ENCODE assay signal across 8 cellular contexts in the genomic region with DNA sequence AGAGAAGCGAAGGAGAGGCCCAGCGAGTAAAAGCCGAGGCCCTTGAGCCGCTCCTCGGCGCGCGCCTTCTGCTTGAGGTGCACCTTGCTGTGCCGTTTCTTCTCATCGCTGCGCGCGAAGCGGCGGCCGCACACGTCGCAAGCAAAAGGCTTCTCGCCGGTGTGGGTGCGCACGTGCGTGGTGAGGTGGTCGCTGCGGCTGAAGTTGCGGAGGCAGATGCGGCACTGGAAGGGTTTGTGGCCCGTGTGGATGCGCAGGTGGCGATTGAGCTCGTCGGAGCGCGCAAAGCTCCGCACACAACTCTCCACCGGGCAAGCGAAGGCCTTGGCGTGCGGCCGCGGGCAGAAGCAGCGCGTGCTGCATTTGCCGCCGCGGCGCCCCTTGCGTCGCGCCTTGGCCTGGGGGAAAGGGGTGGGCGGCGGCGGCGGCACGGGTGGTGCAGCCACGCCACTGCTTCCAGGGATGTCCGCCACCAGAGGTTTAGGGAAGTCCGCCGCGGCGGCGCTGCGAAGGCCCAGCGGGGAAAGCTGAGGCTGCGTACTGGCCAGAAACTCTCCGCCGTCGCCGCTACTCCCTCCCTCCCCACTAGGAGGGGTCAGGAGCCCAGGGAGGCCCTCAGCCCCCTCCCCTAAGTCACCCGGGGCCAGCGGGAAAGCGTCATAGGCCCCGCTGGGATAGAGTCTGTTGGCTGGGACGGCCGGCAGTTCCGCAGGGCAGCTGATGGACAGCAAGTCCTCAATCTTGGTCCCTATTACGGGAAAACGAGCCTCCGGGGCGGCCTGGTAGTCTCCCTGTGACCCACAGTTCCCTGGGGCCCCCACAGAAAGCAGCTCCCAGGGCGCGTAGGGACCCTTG. TPM values are rescaled to one million over a fixed set of nuclear protein-coding genes. Genes with fewer than 3 reads are reported as not detected.
DNase-seq lines count a peak whose midpoint lies in the region; ATAC-seq, FAIRE-seq and TF ChIP-seq lines count a peak whose summit lies in the region.

No MANE protein-coding gene starts in this region.

- peak overlapping the region; percentile 37 for H3K4me3 ChIP-seq in fibroblast of the aortic adventitia (ENCODE audit: low read depth, low read length)

- FAIRE-seq in frontal cortex (lab: Jason Lieb, UNC) (no peak), GM19239 (lab: Jason Lieb, UNC) (no peak)

- H3K27me3 Mint-ChIP-seq in stimulated activated memory B cell treated with anti-CD40 and anti-IgM and Interleukin-4, amounts not matched to agents 10 μg/mL and 1 μg/mL and 100 μg/mL, for 72 hours: peaks cover 38% of the 10 kb centered on the region

- peak overlapping the region; percentile 51 for H3K27ac Mint-ChIP-seq in stimulated activated memory B cell treated with anti-CD40 and anti-IgM and Interleukin-4, amounts not matched to agents 10 μg/mL and 1 μg/mL and 100 μg/mL, for 72 hours

- ATAC-seq in stimulated activated memory B cell treated with anti-CD40 and anti-IgM and Interleukin-4, amounts not matched to agents 10 μg/mL and 1 μg/mL and 100 μg/mL, for 72 hours: no peak

- no peak for TF ChIP-seq CTCF in fibroblast of the aortic adventitia (IDR thresholded peaks at IDR 0.05; ENCODE audit: insufficient read depth, low read length)

- no peaks in the 10 kb centered on the region for H3K9me3 Mint-ChIP-seq in stimulated activated memory B cell treated with anti-CD40 and anti-IgM and Interleukin-4, amounts not matched to agents 10 μg/mL and 1 μg/mL and 100 μg/mL, for 72 hours

- DNase-seq in activated CD4-positive, alpha-beta T cell treated with anti-CD3 and anti-CD28 coated beads for 48 hours: peak; percentile 22
- DNase-seq in activated CD4-positive, alpha-beta T cell treated with anti-CD3 and anti-CD28 coated beads for 1 hour: no peak
- DNase-seq in SK-N-DZ (ENCODE audit: low spot score) (peak; percentile 63), fibroblast of the aortic adventitia (ENCODE audit: low read depth) (no peak), frontal cortex (ENCODE audit: low spot score in 2 of 2) (no peak), GM19239 (ENCODE audit: insufficient read length, low spot score) (no peak)
- no peak for DNase-seq in activated effector memory CD4-positive, alpha-beta T cell treated with anti-CD3 and anti-CD28 coated beads, Interleukin-2, amount 50 U/mL, for 16 hours

- peaks cover 18% of the 10 kb centered on the region for H3K4me1 Mint-ChIP-seq in stimulated activated memory B cell treated with anti-CD40 and anti-IgM and Interleukin-4, amounts not matched to agents 10 μg/mL and 1 μg/mL and 100 μg/mL, for 72 hours

- H3K36me3 Mint-ChIP-seq in stimulated activated memory B cell treated with anti-CD40 and anti-IgM and Interleukin-4, amounts not matched to agents 10 μg/mL and 1 μg/mL and 100 μg/mL, for 72 hours: no peaks in the 10 kb centered on the region

- peak overlapping the region; percentile 75 for H3K4me3 Mint-ChIP-seq in stimulated activated memory B cell treated with anti-CD40 and anti-IgM and Interleukin-4, amounts not matched to agents 10 μg/mL and 1 μg/mL and 100 μg/mL, for 72 hours

RNA-seq across cellular contexts. Expression of gene EGR4, which starts 1.7 kb away (rescaled TPM):
- polyA plus RNA-seq in SK-N-DZ (2014; cell fraction: cytosol; rRNA removed): not detected in 2 replicates
- polyA plus RNA-seq in SK-N-DZ (2014; cell fraction: nucleus; rRNA removed): not detected in 2 replicates
- not detected in 2 replicates for total RNA-seq in fibroblast of the aortic adventitia (ENCODE audit: low replicate concordance)
- total RNA-seq in frontal cortex: not detected

RNA-seq across cellular contexts. Expression of gene FBXO41, which starts 7.4 kb away (rescaled TPM):
- 4.9 and 6.4 TPM in 2 replicates for polyA plus RNA-seq in SK-N-DZ (2014; cell fraction: cytosol; rRNA removed)
- 18.1 and 35.2 TPM in 2 replicates for polyA plus RNA-seq in SK-N-DZ (2014; cell fraction: nucleus; rRNA removed)
- 0.18 and 1.6 TPM in 2 replicates for total RNA-seq in fibroblast of the aortic adventitia (ENCODE audit: low replicate concordance)
- 20.0 TPM for total RNA-seq in frontal cortex

RNA-seq across cellular contexts. Expression of gene CCT7, which starts 57.6 kb away (rescaled TPM):
- polyA plus RNA-seq in SK-N-DZ (2014; cell fraction: cytosol; rRNA removed): 728 and 916 TPM in 2 replicates
- polyA plus RNA-seq in SK-N-DZ (2014; cell fraction: nucleus; rRNA removed): 240 and 336 TPM in 2 replicates
- total RNA-seq in fibroblast of the aortic adventitia (ENCODE audit: low replicate concordance) (195 and 196 TPM in 2 replicates), frontal cortex (214 TPM)

RNA-seq across cellular contexts. Expression of gene PRADC1, which starts 58.6 kb away (rescaled TPM):
- 40.5 and 45.2 TPM in 2 replicates for polyA plus RNA-seq in SK-N-DZ (2014; cell fraction: cytosol; rRNA removed)
- polyA plus RNA-seq in SK-N-DZ (2014; cell fraction: nucleus; rRNA removed): 33.6 and 43.1 TPM in 2 replicates
- total RNA-seq in fibroblast of the aortic adventitia (ENCODE audit: low replicate concordance): 8.6 and 15.0 TPM in 2 replicates
- total RNA-seq in frontal cortex: 7.3 TPM

Comparison
In these comparisons a context has a peak if more than half of its experiments do, and no peak if none do; other contexts are left out.
1. DNase-seq: peak in activated CD4-positive, alpha-beta T cell treated with anti-CD3 and anti-CD28 coated beads for 48 hours (single experiment) and SK-N-DZ (single experiment); none in activated CD4-positive, alpha-beta T cell treated with anti-CD3 and anti-CD28 coated beads for 1 hour (single experiment), fibroblast of the aortic adventitia (single experiment), frontal cortex (0 of 2), GM19239 (single experiment) and activated effector memory CD4-positive, alpha-beta T cell treated with anti-CD3 and anti-CD28 coated beads, Interleukin-2, amount 50 U/mL, for 16 hours (single experiment).